Comparison of ENCODE assay signal across 12 cellular contexts in genomic region chr20:46056970-46057855, GRCh38. TPM values are rescaled to one million over a fixed set of nuclear protein-coding genes. Genes with fewer than 3 reads are reported as not detected.
DNase-seq lines count a peak whose midpoint lies in the region; ATAC-seq, FAIRE-seq and TF ChIP-seq lines count a peak whose summit lies in the region.
"Had no signal": no experiment of that assay in that cellular context is flagged by ENCODE, and none has a peak within 500 bp of the region (broad histone marks: within the 10 kb centered on the region; RNA-seq: fewer than 3 reads in every experiment).

No MANE protein-coding gene starts in this region.

- no peak overlapping the region for H3K4me3 Mint-ChIP-seq in activated naive CD4-positive, alpha-beta T cell treated with anti-CD3 and anti-CD28 coated beads, Interleukin-2, amount 10 ng/mL, durations not matched to agents 7 days and 5 days
- no peak overlapping the region for H3K4me3 Mint-ChIP-seq in astrocyte (ENCODE audit: unreplicated experiment)

- peaks cover 38% of the 10 kb centered on the region for H3K4me1 Mint-ChIP-seq in activated naive CD4-positive, alpha-beta T cell treated with anti-CD3 and anti-CD28 coated beads, Interleukin-2, amount 10 ng/mL, durations not matched to agents 7 days and 5 days
- peaks cover 11% of the 10 kb centered on the region for H3K4me1 Mint-ChIP-seq in astrocyte (ENCODE audit: low read depth, unreplicated experiment)

- H3K4me1 ChIP-seq in astrocyte (ENCODE audit: insufficient read depth, low read length): peaks cover 14% of the 10 kb centered on the region
- H3K4me1 ChIP-seq in thoracic aorta (ENCODE audit: control insufficient read depth in 1 of 2, low read depth in 2 of 2): peaks cover 14 to 25% of the 10 kb centered on the region in 2 donors

- no peak for ATAC-seq in thoracic aorta (ENCODE audit: insufficient number of reproducible peaks, low FRiP score, low read depth)
- no peak for ATAC-seq in HG02973 (IDR thresholded peaks at IDR 0.05; ENCODE audit: unreplicated experiment)
- no peak for ATAC-seq in HG03159 (IDR thresholded peaks at IDR 0.05; ENCODE audit: unreplicated experiment)
- no peak for ATAC-seq in HG03571 (IDR thresholded peaks at IDR 0.05; ENCODE audit: unreplicated experiment)

- H3K27me3 ChIP-seq in astrocyte (ENCODE audit: insufficient read depth, low read length) (peaks cover 10% of the 10 kb centered on the region), thoracic aorta (replicated peaks; ENCODE audit: insufficient read depth) (no peaks in the 10 kb centered on the region)
- H3K27me3 ChIP-seq: BLaER1 treated with 17β-estradiol and CSF1 and Interleukin-3, amounts not matched to agents 10 nM and 100 nM had no signal

- no peak overlapping the region for H3K9ac ChIP-seq in astrocyte (ENCODE audit: low read length)
- H3K9ac ChIP-seq: BLaER1 treated with 17β-estradiol and CSF1 and Interleukin-3, amounts not matched to agents 10 nM and 100 nM had no signal

- H3K9me3 ChIP-seq in astrocyte (ENCODE audit: insufficient read depth, low read depth, low read length) (no peaks in the 10 kb centered on the region), iPS-18c (ENCODE audit: control insufficient read depth, insufficient read depth, low read length) (peaks cover 2% of the 10 kb centered on the region), thoracic aorta (no peaks in the 10 kb centered on the region)
- H3K9me3 ChIP-seq: BLaER1 treated with 17β-estradiol and CSF1 and Interleukin-3, amounts not matched to agents 10 nM and 100 nM had no signal

- H2AFZ ChIP-seq in astrocyte (ENCODE audit: low read depth, low read length): no peak overlapping the region

- DNase-seq in activated naive CD4-positive, alpha-beta T cell treated with anti-CD3 and anti-CD28 coated beads, Interleukin-2, amount 10 ng/mL, durations not matched to agents 7 days and 5 days: peak; percentile 56
- DNase-seq in activated naive CD4-positive, alpha-beta T cell treated with anti-CD3 and anti-CD28 coated beads, Interleukin-2, amount 50 U/mL, for 16 hours: no peak
- peak; percentile 25 for DNase-seq in astrocyte (ENCODE audit: low read depth)
- DNase-seq in thoracic aorta (ENCODE audit: low spot score): no peak
- DNase-seq: stimulated activated CD4-positive, alpha-beta T cell treated with anti-CD3 and anti-CD28 coated beads, Interleukin-12 subunit alpha, Interleukin-12 subunit beta, amount 100 ng/mL, for 4 hours had no signal

- H4K20me1 ChIP-seq in astrocyte (ENCODE audit: insufficient read depth, low read length): peaks cover 54% of the 10 kb centered on the region

- H3K36me3 Mint-ChIP-seq in activated naive CD4-positive, alpha-beta T cell treated with anti-CD3 and anti-CD28 coated beads, Interleukin-2, amount 10 ng/mL, durations not matched to agents 7 days and 5 days: peaks cover 30% of the 10 kb centered on the region
- H3K36me3 Mint-ChIP-seq in astrocyte (ENCODE audit: low read depth, unreplicated experiment): peaks cover 30% of the 10 kb centered on the region

- no peak overlapping the region for H3K27ac Mint-ChIP-seq in activated naive CD4-positive, alpha-beta T cell treated with anti-CD3 and anti-CD28 coated beads, Interleukin-2, amount 10 ng/mL, durations not matched to agents 7 days and 5 days
- no peak overlapping the region for H3K27ac Mint-ChIP-seq in astrocyte (ENCODE audit: unreplicated experiment)

- no peak for FAIRE-seq in astrocyte (lab: Jason Lieb, UNC)
- FAIRE-seq: TTC549 had no signal

- no peaks in the 10 kb centered on the region for H3K79me2 ChIP-seq in astrocyte (ENCODE audit: insufficient read depth, low read length)

- no peak overlapping the region for H3K27ac ChIP-seq in astrocyte (ENCODE audit: low read depth, low read length)
- H3K27ac ChIP-seq in thoracic aorta: no peak overlapping the region
- H3K27ac ChIP-seq: BLaER1 treated with 17β-estradiol and CSF1 and Interleukin-3, amounts not matched to agents 10 nM and 100 nM had no signal

- H3K4me2 ChIP-seq in astrocyte (ENCODE audit: low read length): peak overlapping the region; percentile 86

- H3K4me3 ChIP-seq in astrocyte (ENCODE audit: insufficient read depth, low read depth, low read length): no peak overlapping the region
- peak overlapping the region; percentile 58 for H3K4me3 ChIP-seq in iPS-18c (ENCODE audit: insufficient read depth, low read depth, low read length)
- H3K4me3 ChIP-seq in thoracic aorta: peak overlapping the region; percentile 66
- H3K4me3 ChIP-seq: BLaER1 treated with 17β-estradiol and CSF1 and Interleukin-3, amounts not matched to agents 10 nM and 100 nM had no signal

- H3K9me3 Mint-ChIP-seq in activated naive CD4-positive, alpha-beta T cell treated with anti-CD3 and anti-CD28 coated beads, Interleukin-2, amount 10 ng/mL, durations not matched to agents 7 days and 5 days: no peaks in the 10 kb centered on the region
- H3K9me3 Mint-ChIP-seq in astrocyte (ENCODE audit: unreplicated experiment): peaks cover 8% of the 10 kb centered on the region

- H3K36me3 ChIP-seq in astrocyte (ENCODE audit: insufficient read depth, low read length) (peaks cover 3% of the 10 kb centered on the region), thoracic aorta (peaks cover 17% of the 10 kb centered on the region)

- peaks cover 53% of the 10 kb centered on the region for H3K27me3 Mint-ChIP-seq in activated naive CD4-positive, alpha-beta T cell treated with anti-CD3 and anti-CD28 coated beads, Interleukin-2, amount 10 ng/mL, durations not matched to agents 7 days and 5 days
- H3K27me3 Mint-ChIP-seq in astrocyte (ENCODE audit: low read depth, unreplicated experiment): peaks cover 59% of the 10 kb centered on the region

- CTCF ChIA-PET in activated naive CD4-positive, alpha-beta T cell treated with anti-CD3 and anti-CD28 coated beads, Interleukin-2, amount 10 ng/mL, durations not matched to agents 7 days and 5 days (lab: Charles Lee): interaction anchor here (1.4 kb wide), 1 partner anchor 70 kb away, joined by 5 read pairs; no protein-coding TSS in a partner anchor

- TF ChIP-seq CTCF in astrocyte (IDR thresholded peaks at IDR 0.05; ENCODE audit: insufficient read depth, low read depth, low read length) (no peak), thoracic aorta (IDR thresholded peaks at IDR 0.05) (no peak)

RNA-seq across cellular contexts. Expression of gene SLC12A5, which starts 28.2 kb away (rescaled TPM):
- total RNA-seq in astrocyte: 14.6 and 15.2 TPM in 2 replicates
- total RNA-seq in thoracic aorta: not detected
- total RNA-seq: epithelial cell of proximal tubule had no signal

RNA-seq across cellular contexts. Expression of gene NCOA5, which starts 32.5 kb away (rescaled TPM):
- total RNA-seq in astrocyte (19.3 and 20.7 TPM in 2 replicates), thoracic aorta (10 to 100 TPM; 23.7 to 28.6 TPM)

RNA-seq across cellular contexts. Expression of gene MMP9, which starts 48.5 kb away (rescaled TPM):
- total RNA-seq in astrocyte (12.0 and 18.7 TPM in 2 replicates), thoracic aorta (1 to 10 TPM in 1 of 2 donors, not detected in 1; 3.7 TPM)

Comparison
In these comparisons a context has a peak if more than half of its experiments do, and no peak if none do; other contexts are left out.
1. DNase-seq: peak in activated naive CD4-positive, alpha-beta T cell treated with anti-CD3 and anti-CD28 coated beads, Interleukin-2, amount 10 ng/mL, durations not matched to agents 7 days and 5 days (single experiment) and astrocyte (single experiment); none in activated naive CD4-positive, alpha-beta T cell treated with anti-CD3 and anti-CD28 coated beads, Interleukin-2, amount 50 U/mL, for 16 hours (single experiment) and thoracic aorta (single experiment).
2. RNA of gene SLC12A5, which starts 28.2 kb away (total RNA-seq): 14.6 to 15.2 TPM in astrocyte; not detected in thoracic aorta; every median in the first group is over 10 times any median in the second.